31 cellular contexts compared by ENCODE assay signal in the genomic region with DNA sequence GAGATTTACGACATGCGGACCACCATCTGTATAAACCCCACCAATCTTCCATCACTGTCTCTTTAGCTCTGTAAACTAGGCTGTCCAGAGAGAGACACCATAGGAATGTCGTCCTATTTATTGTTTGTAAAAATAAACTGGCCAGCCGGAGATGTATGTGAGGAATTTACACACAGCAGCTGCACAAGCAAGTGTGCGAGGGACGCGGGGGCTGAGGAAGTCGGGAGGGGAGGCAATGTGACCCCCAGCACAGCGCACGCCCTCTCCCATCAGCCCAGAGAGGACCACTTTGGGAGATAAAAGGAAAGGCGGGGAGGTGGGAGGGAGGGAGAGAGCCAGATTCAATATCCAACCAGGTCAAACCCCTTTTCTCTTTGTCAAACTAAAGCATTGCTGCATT.
"Had no signal": no experiment of that assay in that cellular context is flagged by ENCODE, and none has a peak within 500 bp of the region (broad histone marks: within the 10 kb centered on the region; RNA-seq: fewer than 3 reads in every experiment).

No MANE protein-coding gene starts in this region.

- H3K36me3 Mint-ChIP-seq: activated naive CD8-positive, alpha-beta T cell had no signal

- H3K9me3 ChIP-seq: esophagus muscularis mucosa, gastrocnemius medialis had no signal

- H3K4me3 ChIP-seq: esophagus muscularis mucosa, gastrocnemius medialis had no signal

- H3K36me3 ChIP-seq: brain microvascular endothelial cell, esophagus muscularis mucosa, gastrocnemius medialis, WERI-Rb-1 had no signal

- H3K27me3 Mint-ChIP-seq: activated B cell treated with CpG ODN at 0.5 μM for 24 hours; activated CD8-positive, alpha-beta T cell treated with anti-CD3 and anti-CD28 coated beads for 36 hours; activated naive CD8-positive, alpha-beta T cell; activated T-helper 17 cell treated with anti-CD3 and anti-CD28 coated beads, Interleukin-2, amount 50 U/mL, for 72 hours; central memory CD8-positive, alpha-beta T cell; effector memory CD8-positive, alpha-beta T cell; T-helper 17 cell had no signal

- H3K27ac Mint-ChIP-seq: activated B cell treated with CpG ODN at 0.5 μM for 24 hours; activated CD8-positive, alpha-beta T cell treated with anti-CD3 and anti-CD28 coated beads for 36 hours; activated naive CD8-positive, alpha-beta T cell; activated T-helper 17 cell treated with anti-CD3 and anti-CD28 coated beads, Interleukin-2, amount 50 U/mL, for 72 hours; effector memory CD8-positive, alpha-beta T cell; T-helper 17 cell; T-helper 2 cell treated with Interferon-gamma antibody and Interleukin-4, amounts not matched to agents 5 μg/mL and 100 μg/mL, for 36 hours had no signal

- H3K27me3 ChIP-seq: brain microvascular endothelial cell, foreskin keratinocyte, gastrocnemius medialis had no signal

- H3K27ac ChIP-seq: brain microvascular endothelial cell, esophagus muscularis mucosa, foreskin keratinocyte, gastrocnemius medialis, WERI-Rb-1 had no signal

- ATAC-seq: activated CD4-positive, CD25-positive, alpha-beta regulatory T cell treated with anti-CD3 and anti-CD28 coated beads, Interleukin-2, amount 50 U/mL, for 24 hours; activated CD8-positive, alpha-beta T cell treated with anti-CD3 and anti-CD28 coated beads for 36 hours; activated T-cell treated with anti-CD3 and anti-CD28 coated beads, Interleukin-2, amount 50 U/mL, for 4 hours; activated T-helper 17 cell treated with anti-CD3 and anti-CD28 coated beads, Interleukin-2, amount 50 U/mL, for 72 hours; effector memory CD8-positive, alpha-beta T cell; foreskin keratinocyte; gastrocnemius medialis; T-helper 17 cell had no signal

- H3K4me1 ChIP-seq: esophagus muscularis mucosa, foreskin keratinocyte, gastrocnemius medialis had no signal

- H3K4me3 Mint-ChIP-seq: activated B cell treated with CpG ODN at 0.5 μM for 24 hours; activated CD8-positive, alpha-beta T cell treated with anti-CD3 and anti-CD28 coated beads for 36 hours; activated naive CD8-positive, alpha-beta T cell; activated T-cell treated with anti-CD3 and anti-CD28 coated beads, Interleukin-2, amount 50 U/mL, for 4 hours; activated T-helper 17 cell treated with anti-CD3 and anti-CD28 coated beads, Interleukin-2, amount 50 U/mL, for 72 hours; central memory CD8-positive, alpha-beta T cell; effector memory CD8-positive, alpha-beta T cell; T-helper 17 cell; T-helper 2 cell treated with Interferon-gamma antibody and Interleukin-4, amounts not matched to agents 5 μg/mL and 100 μg/mL, for 36 hours had no signal

- DNase-seq: activated B cell treated with CpG ODN at 0.5 μM for 24 hours; activated CD4-positive, alpha-beta T cell treated with anti-CD3 and anti-CD28 coated beads for 48 hours; activated CD4-positive, alpha-beta T cell treated with anti-CD3 and anti-CD28 coated beads, Interleukin-2, amount 50 U/mL, for 1 hour; activated CD4-positive, alpha-beta T cell treated with anti-CD3 and anti-CD28 coated beads, Interleukin-2, amount 50 U/mL, for 48 hours; activated CD8-positive, alpha-beta memory T cell treated with anti-CD3 and anti-CD28 coated beads for 24 hours; activated CD8-positive, alpha-beta T cell treated with anti-CD3 and anti-CD28 coated beads for 36 hours; activated effector memory CD4-positive, alpha-beta T cell treated with Interleukin-2 at 50 U/mL for 16 hours; activated gamma-delta T cell treated with Interleukin-2 at 50 U/mL for 16 hours; activated naive CD4-positive, alpha-beta T cell treated with anti-CD3 and anti-CD28 coated beads, Interleukin-2, amount 50 U/mL, for 16 hours; activated naive CD4-positive, alpha-beta T cell treated with Interleukin-2 at 50 U/mL for 16 hours; activated T-cell treated with anti-CD3 and anti-CD28 coated beads, Interleukin-2, amount 50 U/mL, for 4 hours; amniotic stem cell; anterior cingulate cortex; brain microvascular endothelial cell; cortex of kidney; dermis blood vessel endothelial cell; effector CD4-positive, alpha-beta T cell; effector memory CD8-positive, alpha-beta T cell; erythroblast; foreskin keratinocyte; gastrocnemius medialis; T-helper 1 cell; T-helper 17 cell; T1000; WERI-Rb-1 had no signal

- H3K4me1 Mint-ChIP-seq: activated B cell treated with CpG ODN at 0.5 μM for 24 hours; activated T-helper 17 cell treated with anti-CD3 and anti-CD28 coated beads, Interleukin-2, amount 50 U/mL, for 72 hours; central memory CD8-positive, alpha-beta T cell; T-helper 17 cell had no signal

- H3K9me3 Mint-ChIP-seq: activated B cell treated with CpG ODN at 0.5 μM for 24 hours; activated CD8-positive, alpha-beta T cell treated with anti-CD3 and anti-CD28 coated beads for 36 hours had no signal
